Comparison of ENCODE assay signal across 9 cellular contexts in the genomic region with DNA sequence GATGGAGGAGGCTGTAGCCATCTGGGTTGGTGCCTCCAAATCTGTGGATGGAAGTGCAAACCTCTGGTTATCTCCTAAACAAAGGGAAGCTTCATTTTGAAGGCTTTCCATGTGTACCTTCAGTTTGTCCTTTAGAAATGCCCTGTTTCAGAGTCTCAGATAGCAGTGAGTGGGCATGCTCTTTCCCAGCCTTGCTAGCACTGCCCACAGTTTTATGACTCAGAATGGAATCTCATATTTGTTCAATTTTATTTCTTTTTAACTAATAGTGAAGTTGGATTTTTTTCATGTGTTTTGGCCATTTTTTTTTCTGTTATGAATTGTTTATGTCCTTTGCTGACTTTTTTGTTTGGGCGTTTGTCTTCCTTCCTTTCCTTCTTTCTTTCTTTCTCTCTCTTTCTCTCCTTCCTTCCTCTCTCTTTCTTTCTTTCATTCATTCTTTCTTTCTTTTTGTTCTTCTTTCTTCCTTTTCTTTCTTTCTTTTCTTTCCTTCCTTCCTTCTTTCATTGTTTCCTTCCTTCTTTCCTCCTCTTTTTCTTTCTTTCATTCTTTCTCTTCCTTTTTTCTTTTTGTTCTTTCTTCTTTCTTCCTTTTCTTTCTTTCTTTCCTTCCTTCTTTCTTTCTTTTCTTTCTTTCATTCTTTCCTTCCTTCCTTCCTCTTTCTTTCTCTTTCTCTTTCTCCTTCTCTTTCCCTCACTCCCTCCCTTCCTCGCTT. TPM values are rescaled to one million over a fixed set of nuclear protein-coding genes. Genes with fewer than 3 reads are reported as not detected.
DNase-seq lines count a peak whose midpoint lies in the region; ATAC-seq and TF ChIP-seq lines count a peak whose summit lies in the region.
"Had no signal": no experiment of that assay in that cellular context is flagged by ENCODE, and none has a peak within 500 bp of the region (broad histone marks: within the 10 kb centered on the region; RNA-seq: fewer than 3 reads in every experiment).

No MANE protein-coding gene starts in this region.

- H3K4me3 ChIP-seq in GM12875 (ENCODE audit: low read depth, low read length) (peak overlapping the region; percentile 21), Panc1 (ENCODE audit: low read depth in 2 of 2, low read length in 2 of 2) (no peak overlapping the region), fibroblast of the aortic adventitia (ENCODE audit: low read depth, low read length) (no peak overlapping the region), tibial artery (no peak overlapping the region)

- in situ Hi-C loops in Panc1 (cut with HindIII; ENCODE audit: low pct_unique_long_range_greater_than_20kb, low sequenced_read_pairs): no loop called here

- BruUV-seq in Panc1 (replicated peaks; lab: Mats Ljungman, UMichigan): no TSS peak

- no peak overlapping the region for H3K27ac Mint-ChIP-seq in endothelial cell (ENCODE audit: unreplicated experiment)

- CTCF ChIA-PET in Panc1 (lab: Charles Lee): no interaction called here

- H3K36me3 ChIP-seq in Panc1 (ENCODE audit: control insufficient read depth, insufficient read depth, low read length) (no peaks in the 10 kb centered on the region), tibial artery (no peaks in the 10 kb centered on the region)

- H3K27ac ChIP-seq in Panc1 (ENCODE audit: low read length) (no peak overlapping the region), tibial artery (no peak overlapping the region)

- POLR2A ChIA-PET in Panc1 (lab: Charles Lee): interaction anchor here (0.6 kb wide), 1 partner anchor 9 kb away, joined by 5 read pairs; no protein-coding TSS in a partner anchor

- H3K9me3 ChIP-seq in Panc1 (ENCODE audit: control insufficient read depth, insufficient read depth, low read depth, low read length) (no peaks in the 10 kb centered on the region), tibial artery (no peaks in the 10 kb centered on the region)

- no peaks in the 10 kb centered on the region for H3K36me3 Mint-ChIP-seq in endothelial cell (ENCODE audit: low read depth, unreplicated experiment)

- H3K9me3 Mint-ChIP-seq in endothelial cell (ENCODE audit: unreplicated experiment): no peaks in the 10 kb centered on the region

- ATAC-seq in Panc1 (peak; percentile 13; the same call in 1 of the 2 replicates), GM19351 (IDR thresholded peaks at IDR 0.05; ENCODE audit: unreplicated experiment) (no peak), GM18909 (IDR thresholded peaks at IDR 0.05; ENCODE audit: poor library complexity, unreplicated experiment) (no peak)

- H3K4me1 Mint-ChIP-seq in endothelial cell (ENCODE audit: unreplicated experiment): peaks cover 21% of the 10 kb centered on the region

- peaks cover 13% of the 10 kb centered on the region for H3K27me3 Mint-ChIP-seq in endothelial cell (ENCODE audit: unreplicated experiment)

- TF ChIP-seq CTCF in GM12875 (IDR thresholded peaks at IDR 0.05; ENCODE audit: borderline replicate concordance, insufficient read depth, low read depth, low read length) (no peak), Panc1 (IDR thresholded peaks at IDR 0.05) (no peak), fibroblast of the aortic adventitia (IDR thresholded peaks at IDR 0.05; ENCODE audit: insufficient read depth, low read length) (no peak), endothelial cell (IDR thresholded peaks at IDR 0.05; ENCODE audit: unreplicated experiment) (no peak), tibial artery (IDR thresholded peaks at IDR 0.05) (no peak)

- no peaks in the 10 kb centered on the region for H3K27me3 ChIP-seq in Panc1 (ENCODE audit: control insufficient read depth, insufficient read depth, low read length)
- H3K27me3 ChIP-seq in tibial artery: no peaks in the 10 kb centered on the region

- intact Hi-C loops in Panc1 (cut with micrococcal nuclease; ENCODE audit: unreplicated experiment): no loop called here
- intact Hi-C loops in tibial artery (cut with DNase I; ENCODE audit: low total_unique reads): no loop called here

- no peak overlapping the region for H3K4me3 Mint-ChIP-seq in endothelial cell (ENCODE audit: unreplicated experiment)

- H3K4me1 ChIP-seq in Panc1 (ENCODE audit: control insufficient read depth, insufficient read depth, low read length): no peaks in the 10 kb centered on the region
- peaks cover 0 to 14% (median 8%) of the 10 kb centered on the region in 4 donors for H3K4me1 ChIP-seq in tibial artery

- peak; percentile 53 for DNase-seq in AG08395 (ENCODE audit: low spot score)
- no peak for DNase-seq in Panc1 (ENCODE audit: low read depth, low spot score)
- peak; percentile 42 for DNase-seq in fibroblast of the aortic adventitia (ENCODE audit: low read depth)
- DNase-seq in endothelial cell (ENCODE audit: low spot score): no peak
- DNase-seq in tibial artery: no peak
- DNase-seq: cerebellar nuclear complex had no signal

RNA-seq across cellular contexts. Expression of a gene that starts 25.6 kb away (rescaled TPM):
- total RNA-seq in Panc1 (2021; ENCODE audit: unreplicated experiment): not detected
- polyA plus RNA-seq in Panc1 (2012; ENCODE audit: insufficient read length): not detected
- not detected in 2 replicates for total RNA-seq in fibroblast of the aortic adventitia (ENCODE audit: low replicate concordance)
- not detected for total RNA-seq in endothelial cell (ENCODE audit: unreplicated experiment)

Comparison
In these comparisons a context has a peak if more than half of its experiments do, and no peak if none do; other contexts are left out.
1. DNase-seq: peak in AG08395 (single experiment) and fibroblast of the aortic adventitia (single experiment); none in Panc1 (single experiment), endothelial cell (single experiment) and tibial artery (0 of 2).